Comparison of ENCODE assay signal across 9 cellular contexts in the genomic region with DNA sequence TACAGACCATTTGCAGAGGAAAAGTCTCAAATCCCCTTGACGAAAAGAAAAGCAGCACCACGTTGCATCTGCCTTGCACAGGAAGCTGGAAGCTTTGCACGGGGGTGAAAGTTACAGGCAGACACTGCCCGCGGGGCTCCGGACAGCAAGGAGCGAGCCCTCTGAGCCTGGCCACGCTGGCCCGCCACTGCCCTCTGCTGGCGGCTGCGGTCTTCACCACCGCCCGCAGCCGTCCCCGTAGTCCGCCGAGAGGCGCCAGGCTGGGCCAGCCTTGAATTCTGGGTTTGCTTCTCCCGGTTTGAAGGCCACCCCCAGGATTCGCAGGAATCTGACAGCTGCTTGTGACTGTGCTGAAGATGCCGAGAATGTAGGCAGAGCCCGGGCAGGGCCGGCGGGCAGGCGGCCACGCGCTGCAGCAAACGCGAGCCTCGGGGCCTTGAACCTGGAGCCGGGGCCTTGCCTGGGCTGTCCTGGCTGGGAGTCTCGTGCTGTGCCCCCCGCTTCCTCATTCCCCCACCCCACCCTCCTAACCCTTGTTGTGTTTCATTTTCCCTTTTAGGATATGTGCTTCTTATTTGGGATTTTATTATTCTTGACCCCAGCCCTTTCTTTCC. TPM values are rescaled to one million over a fixed set of nuclear protein-coding genes. Genes with fewer than 3 reads are reported as not detected.
DNase-seq lines count a peak whose midpoint lies in the region; ATAC-seq and TF ChIP-seq lines count a peak whose summit lies in the region.
"Had no signal": no experiment of that assay in that cellular context is flagged by ENCODE, and none has a peak within 500 bp of the region (broad histone marks: within the 10 kb centered on the region; RNA-seq: fewer than 3 reads in every experiment).

No MANE protein-coding gene starts in this region.

- H3K36me3 Mint-ChIP-seq in stimulated activated effector memory CD8-positive, alpha-beta T cell treated with anti-CD3 and anti-CD28 coated beads, Interleukin-12 subunit alpha, Interleukin-12 subunit beta, amount 100 ng/mL, for 72 hours, result peaks cover 6% of the 10 kb centered on the region

- no peaks in the 10 kb centered on the region for H3K9me3 Mint-ChIP-seq in stimulated activated effector memory CD8-positive, alpha-beta T cell treated with anti-CD3 and anti-CD28 coated beads, Interleukin-12 subunit alpha, Interleukin-12 subunit beta, amount 100 ng/mL, for 72 hours
- H3K9me3 Mint-ChIP-seq: stimulated activated naive CD8-positive, alpha-beta T cell treated with anti-CD3 and anti-CD28 coated beads, Interleukin-15, Interleukin-2, amounts not matched to agents 100 ng/mL and 50 ng/mL, for 24 hours had no signal

- peak overlapping the region; percentile 26 for H3K4me3 Mint-ChIP-seq in stimulated activated effector memory CD8-positive, alpha-beta T cell treated with anti-CD3 and anti-CD28 coated beads, Interleukin-12 subunit alpha, Interleukin-12 subunit beta, amount 100 ng/mL, for 72 hours
- H3K4me3 Mint-ChIP-seq: stimulated activated naive CD8-positive, alpha-beta T cell treated with anti-CD3 and anti-CD28 coated beads, Interleukin-15, Interleukin-2, amounts not matched to agents 100 ng/mL and 50 ng/mL, for 24 hours had no signal

- peak; percentile 82 for ATAC-seq in HG02938 (IDR thresholded peaks at IDR 0.05; ENCODE audit: unreplicated experiment)
- peak; percentile 82 for ATAC-seq in stimulated activated effector memory CD8-positive, alpha-beta T cell treated with anti-CD3 and anti-CD28 coated beads, Interleukin-12 subunit alpha, Interleukin-12 subunit beta, amount 100 ng/mL, for 72 hours

- no peak for TF ChIP-seq POLR2A in erythroblast (IDR thresholded peaks at IDR 0.05; ENCODE audit: low read length)

- DNase-seq in NK-92 treated with Interleukin-12 subunit alpha and Interleukin-12 subunit beta, amount 100 ng/mL, for 24 hours (lab: John Stamatoyannopoulos, UW), result peak; percentile 6
- DNase-seq in NK-92 (lab: John Stamatoyannopoulos, UW; ENCODE audit: unreplicated experiment), result no peak
- peak; percentile 30 for DNase-seq in NCI-H69 (lab: John Stamatoyannopoulos, UW)
- peak; percentile 89 for DNase-seq in activated CD8-positive, alpha-beta memory T cell treated with anti-CD3 and anti-CD28 coated beads, Interleukin-2, amount 50 U/mL, for 48 hours
- DNase-seq in erythroblast (lab: John Stamatoyannopoulos, UW), result peak; percentile 58 to 77
- DNase-seq in myocyte (ENCODE audit: low read depth), result peak; percentile 67
- DNase-seq in stimulated activated effector memory CD8-positive, alpha-beta T cell treated with anti-CD3 and anti-CD28 coated beads, Interleukin-12 subunit alpha, Interleukin-12 subunit beta, amount 100 ng/mL, for 72 hours (ENCODE audit: low spot score in 2 of 2), result peak; percentile 59 to 83

- H3K4me1 Mint-ChIP-seq in stimulated activated effector memory CD8-positive, alpha-beta T cell treated with anti-CD3 and anti-CD28 coated beads, Interleukin-12 subunit alpha, Interleukin-12 subunit beta, amount 100 ng/mL, for 72 hours, result peaks cover 28% of the 10 kb centered on the region

- H3K27ac Mint-ChIP-seq in stimulated activated effector memory CD8-positive, alpha-beta T cell treated with anti-CD3 and anti-CD28 coated beads, Interleukin-12 subunit alpha, Interleukin-12 subunit beta, amount 100 ng/mL, for 72 hours, result no peak overlapping the region
- H3K27ac Mint-ChIP-seq: stimulated activated naive CD8-positive, alpha-beta T cell treated with anti-CD3 and anti-CD28 coated beads, Interleukin-15, Interleukin-2, amounts not matched to agents 100 ng/mL and 50 ng/mL, for 24 hours had no signal

RNA-seq across cellular contexts. Expression of a gene that starts 49.2 kb away (rescaled TPM):
- total RNA-seq in myocyte, result not detected in 2 replicates
- polyA plus RNA-seq in myocyte (2012), result not detected
